ENCODE assay signal across 1 cellular context in genomic region chr20:22861990-22862389, GRCh38.
A peak's percentile ranks its signal among the peaks of the same experiment; 100 is the strongest.
TF ChIP-seq lines count a peak whose summit lies in the region.

No MANE protein-coding gene starts in this region.

TF ChIP-seq in liver, 16 proteins besides CTCF, POLR2A, EP300 and RAD21 (continued from another document):
- TF ChIP-seq REST (IDR thresholded peaks at IDR 0.05) (no peak), SP1 (IDR thresholded peaks at IDR 0.05) (peak; percentile 11)
